In genomic region chr3:115251509-115251908, GRCh38 we compare ENCODE assay signal across 19 cellular contexts.
"Had no signal": no experiment of that assay in that cellular context is flagged by ENCODE, and none has a peak within 500 bp of the region (broad histone marks: within the 10 kb centered on the region; RNA-seq: fewer than 3 reads in every experiment).

No MANE protein-coding gene starts in this region.

- DNase-seq: activated CD4-positive, alpha-beta T cell treated with anti-CD3 and anti-CD28 coated beads, Interleukin-2, amount 10 ng/mL, durations not matched to agents 24 days and 14 days; activated CD8-positive, alpha-beta T cell treated with anti-CD3 and anti-CD28 coated beads, Interleukin-2, amount 10 ng/mL, durations not matched to agents 7 days and 5 days; activated naive CD4-positive, alpha-beta T cell treated with anti-CD3 and anti-CD28 coated beads, Interleukin-2, amount 10 ng/mL, durations not matched to agents 7 days and 5 days; activated naive CD8-positive, alpha-beta T cell treated with anti-CD3 and anti-CD28 coated beads, Interleukin-2, amount 50 U/mL, for 24 hours; activated T-cell treated with anti-CD3 and anti-CD28 coated beads, Interleukin-2, amount 50 U/mL, for 4 hours; anterior cingulate cortex; brain microvascular endothelial cell; effector memory CD4-positive, alpha-beta T cell; foreskin fibroblast; hippocampal formation; kidney; left ventricle myocardium inferior; stimulated activated CD4-positive, alpha-beta T cell treated with anti-CD3 and anti-CD28 coated beads, Interleukin-12 subunit alpha, Interleukin-12 subunit beta, amount 100 ng/mL, for 4 hours; stimulated activated CD4-positive, alpha-beta T cell treated with anti-CD3 and anti-CD28 coated beads, Interleukin-1b, Interleukin-23, amount 100 ng/mL, for 48 hours; stimulated activated CD8-positive, alpha-beta memory T cell treated with anti-CD3 and anti-CD28 coated beads, Interleukin-4, amount 100 ng/mL, for 48 hours; stimulated activated naive CD4-positive, alpha-beta T cell; T1000; thyroid gland had no signal

- H3K27ac ChIP-seq: brain microvascular endothelial cell, left ventricle myocardium inferior, right atrium auricular region, thyroid gland had no signal

- H3K9me3 ChIP-seq: thyroid gland had no signal

- FAIRE-seq: kidney had no signal

- H3K4me1 ChIP-seq: left ventricle myocardium inferior, right atrium auricular region, thyroid gland had no signal

- ATAC-seq: activated CD8-positive, alpha-beta T cell treated with anti-CD3 and anti-CD28 coated beads, Interleukin-2, amount 10 ng/mL, durations not matched to agents 7 days and 5 days; activated naive CD8-positive, alpha-beta T cell treated with anti-CD3 and anti-CD28 coated beads, Interleukin-2, amount 50 U/mL, for 24 hours; activated T-cell treated with anti-CD3 and anti-CD28 coated beads, Interleukin-2, amount 50 U/mL, for 4 hours had no signal

- H3K27me3 ChIP-seq: brain microvascular endothelial cell, right atrium auricular region, thyroid gland had no signal

- H3K36me3 ChIP-seq: brain microvascular endothelial cell, left ventricle myocardium inferior, right atrium auricular region, thyroid gland had no signal

- H3K4me3 ChIP-seq: left ventricle myocardium inferior, right atrium auricular region, thyroid gland had no signal
